ENCODE assay signal across 17 cellular contexts in genomic region chr18:21604711-21605110, GRCh38. TPM values are rescaled to one million over a fixed set of nuclear protein-coding genes. Genes with fewer than 3 reads are reported as not detected.
DNase-seq lines count a peak whose midpoint lies in the region; ATAC-seq, FAIRE-seq and TF ChIP-seq lines count a peak whose summit lies in the region.
"Had no signal": no experiment of that assay in that cellular context is flagged by ENCODE, and none has a peak within 500 bp of the region (broad histone marks: within the 10 kb centered on the region; RNA-seq: fewer than 3 reads in every experiment).

No MANE protein-coding gene starts in this region.

- peak overlapping the region; percentile 29 for H3K27ac Mint-ChIP-seq in T-helper 17 cell
- H3K27ac Mint-ChIP-seq in memory B cell, result peak overlapping the region; percentile 45
- no peak overlapping the region for H3K27ac Mint-ChIP-seq in activated CD4-positive, alpha-beta T cell treated with anti-CD3 and anti-CD28 coated beads, Interleukin-2, amount 10 ng/mL, durations not matched to agents 24 days and 14 days
- H3K27ac Mint-ChIP-seq: HFFc6 had no signal

- DNase-seq in GM12865 (ENCODE audit: low read depth) (peak; percentile 54), T-helper 17 cell (no peak), memory B cell (ENCODE audit: low spot score in 2 of 2) (no peak), NCI-H345 (lab: John Stamatoyannopoulos, UW) (no peak), D721Med (ENCODE audit: insufficient read length, low spot score) (no peak), NCI-H524 (lab: John Stamatoyannopoulos, UW) (no peak)
- DNase-seq in activated CD4-positive, alpha-beta T cell treated with anti-CD3 and anti-CD28 coated beads, Interleukin-2, amount 10 ng/mL, durations not matched to agents 24 days and 14 days, result no peak
- DNase-seq: activated CD4-positive, alpha-beta T cell treated with anti-CD3 and anti-CD28 coated beads, Interleukin-2, amount 50 U/mL, for 48 hours; activated gamma-delta T cell treated with Interleukin-2 at 50 U/mL for 16 hours; foreskin keratinocyte; HFFc6; NCI-H2081; NK-92 treated with Interleukin-12 subunit alpha and Interleukin-12 subunit beta, amount 100 ng/mL, for 24 hours; occipital lobe had no signal

- no peaks in the 10 kb centered on the region for H3K27me3 Mint-ChIP-seq in T-helper 17 cell
- H3K27me3 Mint-ChIP-seq in memory B cell, result no peaks in the 10 kb centered on the region
- H3K27me3 Mint-ChIP-seq in activated CD4-positive, alpha-beta T cell treated with anti-CD3 and anti-CD28 coated beads, Interleukin-2, amount 10 ng/mL, durations not matched to agents 24 days and 14 days, result no peaks in the 10 kb centered on the region

- intact Hi-C loops in activated CD4-positive, alpha-beta T cell treated with anti-CD3 and anti-CD28 coated beads, Interleukin-2, amount 10 ng/mL, durations not matched to agents 24 days and 14 days (cut with micrococcal nuclease), result loop anchor here (5.0 kb wide), 1 partner anchor 117 kb away; no protein-coding TSS in a partner anchor

- H3K4me3 Mint-ChIP-seq in T-helper 17 cell (no peak overlapping the region), memory B cell (no peak overlapping the region)
- no peak overlapping the region for H3K4me3 Mint-ChIP-seq in activated CD4-positive, alpha-beta T cell treated with anti-CD3 and anti-CD28 coated beads, Interleukin-2, amount 10 ng/mL, durations not matched to agents 24 days and 14 days
- H3K4me3 Mint-ChIP-seq: HFFc6 had no signal

- H3K79me2 ChIP-seq in ACC112 (ENCODE audit: control insufficient read depth, insufficient read depth, low read length, unreplicated experiment), result peaks cover 2% of the 10 kb centered on the region

- no peak for ATAC-seq in T-helper 17 cell
- no peak for ATAC-seq in memory B cell (ENCODE audit: low read depth)
- ATAC-seq: foreskin keratinocyte had no signal

- H3K4me1 ChIP-seq in ACC112 (ENCODE audit: control insufficient read depth, insufficient read depth, low read length, unreplicated experiment), result no peaks in the 10 kb centered on the region
- H3K4me1 ChIP-seq: foreskin keratinocyte had no signal

- H3K9me3 ChIP-seq in T-helper 17 cell (ENCODE audit: control insufficient read depth, low read length, poor library complexity, severe bottlenecking), result no peaks in the 10 kb centered on the region
- H3K9me3 ChIP-seq: SJSA1 had no signal

- FAIRE-seq in D721Med (lab: Jason Lieb, UNC), result no peak

- H3K27me3 ChIP-seq in ACC112 (ENCODE audit: insufficient read depth, low read length), result no peaks in the 10 kb centered on the region
- H3K27me3 ChIP-seq: foreskin keratinocyte, SJSA1 had no signal

- no peaks in the 10 kb centered on the region for H3K9me3 Mint-ChIP-seq in memory B cell
- H3K9me3 Mint-ChIP-seq in activated CD4-positive, alpha-beta T cell treated with anti-CD3 and anti-CD28 coated beads, Interleukin-2, amount 10 ng/mL, durations not matched to agents 24 days and 14 days, result no peaks in the 10 kb centered on the region
- H3K9me3 Mint-ChIP-seq: HFFc6 had no signal

- H3K27ac ChIP-seq in ACC112 (ENCODE audit: low read depth, low read length), result no peak overlapping the region
- H3K27ac ChIP-seq: foreskin keratinocyte, HL-60, SJSA1 had no signal

- no peaks in the 10 kb centered on the region for H3K36me3 ChIP-seq in ACC112 (ENCODE audit: insufficient read depth, low read length)

- TF ChIP-seq CTCF in GM12865 (IDR thresholded peaks at IDR 0.05; ENCODE audit: insufficient read depth, low read depth, low read length, missing control alignments) (no peak), D721Med (IDR thresholded peaks at IDR 0.05; ENCODE audit: insufficient read depth, missing control alignments) (no peak)

- H3K4me3 ChIP-seq in ACC112 (ENCODE audit: low read depth, low read length) (no peak overlapping the region), GM12865 (ENCODE audit: low read depth, low read length) (no peak overlapping the region)
- H3K4me3 ChIP-seq: SJSA1 had no signal

- H3K36me3 Mint-ChIP-seq in T-helper 17 cell (ENCODE audit: low read depth) (peaks cover 6% of the 10 kb centered on the region), memory B cell (no peaks in the 10 kb centered on the region)
- peaks cover 3% of the 10 kb centered on the region for H3K36me3 Mint-ChIP-seq in activated CD4-positive, alpha-beta T cell treated with anti-CD3 and anti-CD28 coated beads, Interleukin-2, amount 10 ng/mL, durations not matched to agents 24 days and 14 days (ENCODE audit: low read depth)

- peaks cover 17% of the 10 kb centered on the region for H3K4me1 Mint-ChIP-seq in T-helper 17 cell
- peaks cover 9% of the 10 kb centered on the region for H3K4me1 Mint-ChIP-seq in memory B cell
- peaks cover 11% of the 10 kb centered on the region for H3K4me1 Mint-ChIP-seq in activated CD4-positive, alpha-beta T cell treated with anti-CD3 and anti-CD28 coated beads, Interleukin-2, amount 10 ng/mL, durations not matched to agents 24 days and 14 days

- H2AFZ ChIP-seq in ACC112 (ENCODE audit: low read length, unreplicated experiment), result peak overlapping the region; percentile 52

RNA-seq across cellular contexts. Expression of gene ESCO1, which starts 4.2 kb away (rescaled TPM):
- total RNA-seq in T-helper 17 cell, result 10 to 100 TPM; 32.5 to 37.7 TPM
- total RNA-seq in activated CD4-positive, alpha-beta T cell treated with anti-CD3 and anti-CD28 coated beads, Interleukin-2, amount 10 ng/mL, durations not matched to agents 24 days and 14 days, result 20.0 and 21.5 TPM in 2 replicates

RNA-seq across cellular contexts. Expression of gene SNRPD1, which starts 7.4 kb away (rescaled TPM):
- 10 to 100 TPM; 23.1 to 29.9 TPM for total RNA-seq in T-helper 17 cell
- total RNA-seq in activated CD4-positive, alpha-beta T cell treated with anti-CD3 and anti-CD28 coated beads, Interleukin-2, amount 10 ng/mL, durations not matched to agents 24 days and 14 days, result 182 and 192 TPM in 2 replicates
